In genomic region chr4:80500593-80500992, GRCh38 we compare ENCODE assay signal across 12 cellular contexts.
A peak's percentile ranks its signal among the peaks of the same experiment; 100 is the strongest.
DNase-seq lines count a peak whose midpoint lies in the region; ATAC-seq and FAIRE-seq lines count a peak whose summit lies in the region.
"Had no signal": no experiment of that assay in that cellular context is flagged by ENCODE, and none has a peak within 500 bp of the region (broad histone marks: within the 10 kb centered on the region; RNA-seq: fewer than 3 reads in every experiment).

No MANE protein-coding gene starts in this region.

- H3K27me3 ChIP-seq in small intestine (ENCODE audit: control insufficient read depth in 2 of 2, insufficient read depth in 2 of 2, low read length in 2 of 2) = no peaks in the 10 kb centered on the region

- H3K9me3 ChIP-seq in small intestine (ENCODE audit: control insufficient read depth, low read depth) = no peaks in the 10 kb centered on the region

- peak; percentile 74 for ATAC-seq in activated CD8-positive, alpha-beta memory T cell treated with anti-CD3 and anti-CD28 coated beads, Interleukin-2, amount 10 ng/mL, durations not matched to agents 7 days and 5 days

- H3K9me3 Mint-ChIP-seq in activated CD8-positive, alpha-beta memory T cell treated with anti-CD3 and anti-CD28 coated beads, Interleukin-2, amount 10 ng/mL, durations not matched to agents 7 days and 5 days (ENCODE audit: low read depth) = peaks cover 13% of the 10 kb centered on the region
- H3K9me3 Mint-ChIP-seq in activated naive CD8-positive, alpha-beta T cell treated with anti-CD3 and anti-CD28 coated beads for 36 hours = peaks cover 32% of the 10 kb centered on the region
- H3K9me3 Mint-ChIP-seq: dendritic cell treated with granulocyte-macrophage colony-stimulating factor and Interleukin-4, amounts not matched to agents 40 ng/mL and 50 ng/mL, for 4 days had no signal

- DNase-seq in activated CD8-positive, alpha-beta memory T cell treated with anti-CD3 and anti-CD28 coated beads, Interleukin-2, amount 10 ng/mL, durations not matched to agents 7 days and 5 days = peak; percentile 45
- DNase-seq in activated CD8-positive, alpha-beta memory T cell treated with anti-CD3 and anti-CD28 coated beads, Interleukin-2, amount 50 U/mL, for 48 hours = no peak
- DNase-seq in HT1080 (ENCODE audit: low read depth) = peak; percentile 22
- DNase-seq in activated naive CD8-positive, alpha-beta T cell treated with anti-CD3 and anti-CD28 coated beads for 36 hours = no peak
- DNase-seq in small intestine = peak; percentile 62
- no peak for DNase-seq in kidney tubule cell (ENCODE audit: low spot score)
- no peak for DNase-seq in NCI-H146 treated with DMSO at 0.1 percent for 48 hours (lab: John Stamatoyannopoulos, UW; ENCODE audit: unreplicated experiment)
- DNase-seq in nucleus accumbens (lab: John Stamatoyannopoulos, UW) = no peak
- DNase-seq: ACHN, RPMI8226, substantia nigra had no signal

- peaks cover 9% of the 10 kb centered on the region for H3K4me1 Mint-ChIP-seq in activated CD8-positive, alpha-beta memory T cell treated with anti-CD3 and anti-CD28 coated beads, Interleukin-2, amount 10 ng/mL, durations not matched to agents 7 days and 5 days
- peaks cover 26% of the 10 kb centered on the region for H3K4me1 Mint-ChIP-seq in activated naive CD8-positive, alpha-beta T cell treated with anti-CD3 and anti-CD28 coated beads for 36 hours

- CTCF ChIA-PET in activated CD8-positive, alpha-beta memory T cell treated with anti-CD3 and anti-CD28 coated beads, Interleukin-2, amount 10 ng/mL, durations not matched to agents 7 days and 5 days (lab: Charles Lee) = interaction anchor here (1.3 kb wide), 1 partner anchor 9 kb away, joined by 4 read pairs; no protein-coding TSS in a partner anchor

- H3K27ac ChIP-seq in small intestine (ENCODE audit: low read depth in 1 of 2, low read length in 1 of 2) = no peak overlapping the region

- no peaks in the 10 kb centered on the region for H3K4me1 ChIP-seq in small intestine (ENCODE audit: control insufficient read depth in 2 of 2, insufficient read depth in 1 of 2, low read depth in 1 of 2, low read length in 1 of 2)

- no peaks in the 10 kb centered on the region for H3K27me3 Mint-ChIP-seq in activated CD8-positive, alpha-beta memory T cell treated with anti-CD3 and anti-CD28 coated beads, Interleukin-2, amount 10 ng/mL, durations not matched to agents 7 days and 5 days
- no peaks in the 10 kb centered on the region for H3K27me3 Mint-ChIP-seq in activated naive CD8-positive, alpha-beta T cell treated with anti-CD3 and anti-CD28 coated beads for 36 hours

- no peak overlapping the region for H3K27ac Mint-ChIP-seq in activated CD8-positive, alpha-beta memory T cell treated with anti-CD3 and anti-CD28 coated beads, Interleukin-2, amount 10 ng/mL, durations not matched to agents 7 days and 5 days
- peak overlapping the region; percentile 69 for H3K27ac Mint-ChIP-seq in activated naive CD8-positive, alpha-beta T cell treated with anti-CD3 and anti-CD28 coated beads for 36 hours
- H3K27ac Mint-ChIP-seq: dendritic cell treated with granulocyte-macrophage colony-stimulating factor and Interleukin-4, amounts not matched to agents 40 ng/mL and 50 ng/mL, for 4 days had no signal

- H3K4me3 ChIP-seq in small intestine (ENCODE audit: low read depth in 1 of 2, low read length in 2 of 2) = no peak overlapping the region

- 48 to 71% (median 57%) methylated on average over 4 of the region's 4 CpGs for WGBS in small intestine, 3 donors

- FAIRE-seq in small intestine (lab: Jason Lieb, UNC) = no peak

- peaks cover 3% of the 10 kb centered on the region for H3K36me3 Mint-ChIP-seq in activated CD8-positive, alpha-beta memory T cell treated with anti-CD3 and anti-CD28 coated beads, Interleukin-2, amount 10 ng/mL, durations not matched to agents 7 days and 5 days
- peaks cover 36% of the 10 kb centered on the region for H3K36me3 Mint-ChIP-seq in activated naive CD8-positive, alpha-beta T cell treated with anti-CD3 and anti-CD28 coated beads for 36 hours

- no peak overlapping the region for H3K4me3 Mint-ChIP-seq in activated CD8-positive, alpha-beta memory T cell treated with anti-CD3 and anti-CD28 coated beads, Interleukin-2, amount 10 ng/mL, durations not matched to agents 7 days and 5 days
- H3K4me3 Mint-ChIP-seq in activated naive CD8-positive, alpha-beta T cell treated with anti-CD3 and anti-CD28 coated beads for 36 hours = peak overlapping the region; percentile 30
- H3K4me3 Mint-ChIP-seq: dendritic cell treated with granulocyte-macrophage colony-stimulating factor and Interleukin-4, amounts not matched to agents 40 ng/mL and 50 ng/mL, for 4 days had no signal

- H3K36me3 ChIP-seq in small intestine (ENCODE audit: control insufficient read depth in 2 of 2, insufficient read depth in 2 of 2, low read length in 2 of 2) = no peaks in the 10 kb centered on the region

Comparison
In these comparisons a context has a peak if more than half of its experiments do, and no peak if none do; other contexts are left out.
1. DNase-seq: peak in activated CD8-positive, alpha-beta memory T cell treated with anti-CD3 and anti-CD28 coated beads, Interleukin-2, amount 10 ng/mL, durations not matched to agents 7 days and 5 days (single experiment), HT1080 (single experiment) and small intestine (single experiment); none in activated CD8-positive, alpha-beta memory T cell treated with anti-CD3 and anti-CD28 coated beads, Interleukin-2, amount 50 U/mL, for 48 hours (single experiment), activated naive CD8-positive, alpha-beta T cell treated with anti-CD3 and anti-CD28 coated beads for 36 hours (single experiment), kidney tubule cell (single experiment), NCI-H146 treated with DMSO at 0.1 percent for 48 hours (single experiment) and nucleus accumbens (0 of 56).